10 cellular contexts compared by ENCODE assay signal in the genomic region with DNA sequence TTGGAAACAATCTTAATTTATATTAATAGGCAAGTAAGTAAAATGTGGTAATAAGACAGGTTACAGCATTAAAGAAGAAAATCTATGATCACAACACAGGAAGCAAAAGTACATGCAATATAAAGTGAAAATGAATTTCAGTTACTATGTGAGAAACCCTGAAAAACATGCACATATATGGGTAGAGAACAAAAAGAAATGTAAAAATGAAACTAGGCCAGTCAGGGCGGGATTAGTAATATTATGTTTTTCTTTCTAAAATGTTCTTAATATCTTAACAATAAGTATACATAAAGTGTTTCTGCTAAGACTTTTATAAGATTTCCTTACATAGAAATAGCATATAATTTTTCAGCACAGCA. TPM values are rescaled to one million over a fixed set of nuclear protein-coding genes. Genes with fewer than 3 reads are reported as not detected.
A peak's percentile ranks its signal among the peaks of the same experiment; 100 is the strongest.
DNase-seq lines count a peak whose midpoint lies in the region; ATAC-seq and TF ChIP-seq lines count a peak whose summit lies in the region.
"Had no signal": no experiment of that assay in that cellular context is flagged by ENCODE, and none has a peak within 500 bp of the region (broad histone marks: within the 10 kb centered on the region; RNA-seq: fewer than 3 reads in every experiment).

No MANE protein-coding gene starts in this region.

- H3K9me3 ChIP-seq in skeletal muscle satellite cell (replicated peaks; ENCODE audit: low read length) (no peaks in the 10 kb centered on the region), heart left ventricle (peaks cover 0 to 6% (median 0%) of the 10 kb centered on the region in 12 donors)

- TF ChIP-seq POLR2A in heart left ventricle (IDR thresholded peaks at IDR 0.05): no peak

- CTCF ChIA-PET in activated CD4-positive, alpha-beta memory T cell treated with anti-CD3 and anti-CD28 coated beads for 36 hours (lab: Charles Lee): interaction anchor here (1.2 to 1.4 kb wide), 4 partner anchors 8 to 19 kb away, joined by 3 to 5 read pairs (median 4); a partner anchor contains a TSS
- CTCF ChIA-PET in RWPE1 (lab: Yijun Ruan, JAX): no interaction called here

- H3K27me3 Mint-ChIP-seq in activated CD4-positive, alpha-beta memory T cell treated with anti-CD3 and anti-CD28 coated beads for 36 hours: no peaks in the 10 kb centered on the region

- H3K4me1 ChIP-seq in skeletal muscle satellite cell (ENCODE audit: control insufficient read depth, insufficient read depth, low read length) (peaks cover 60% of the 10 kb centered on the region), heart left ventricle (peaks cover 0 to 87% (median 22%) of the 10 kb centered on the region in 12 donors)

- POLR2A ChIA-PET in activated CD4-positive, alpha-beta memory T cell treated with anti-CD3 and anti-CD28 coated beads for 36 hours (lab: Charles Lee): interaction anchor here (1.5 to 2.2 kb wide), 3 partner anchors 15 to 288 kb away, joined by 4 to 12 read pairs (median 7); a partner anchor contains a TSS
- POLR2A ChIA-PET in RWPE1 (lab: Yijun Ruan, JAX; ENCODE audit: low non-redundant PET): interaction anchor here (0.6 kb wide), 1 partner anchor 257 kb away, joined by 4 read pairs; no protein-coding TSS in a partner anchor

- H3K4me1 Mint-ChIP-seq in activated CD4-positive, alpha-beta memory T cell treated with anti-CD3 and anti-CD28 coated beads for 36 hours (ENCODE audit: low read depth): peaks cover 80% of the 10 kb centered on the region

- peaks cover 37% of the 10 kb centered on the region for H3K36me3 Mint-ChIP-seq in activated CD4-positive, alpha-beta memory T cell treated with anti-CD3 and anti-CD28 coated beads for 36 hours

- no peaks in the 10 kb centered on the region for H3K27me3 ChIP-seq in skeletal muscle satellite cell (ENCODE audit: control insufficient read depth, insufficient read depth, low read length)
- no peaks in the 10 kb centered on the region for H3K27me3 ChIP-seq in heart left ventricle

- peak overlapping the region; percentile 96 for H3K27ac Mint-ChIP-seq in activated CD4-positive, alpha-beta memory T cell treated with anti-CD3 and anti-CD28 coated beads for 36 hours

- peak overlapping the region; percentile 63 for H3K4me2 ChIP-seq in skeletal muscle satellite cell (ENCODE audit: low read length)

- WGBS in heart left ventricle, 4 donors: 92 to 97% (median 95%) methylated on average over 1 of the region's 1 CpG

- peaks cover 21% of the 10 kb centered on the region for H3K9me3 Mint-ChIP-seq in activated CD4-positive, alpha-beta memory T cell treated with anti-CD3 and anti-CD28 coated beads for 36 hours

- no peak for TF ChIP-seq CTCF in heart left ventricle (IDR thresholded peaks at IDR 0.05)
- no peak for TF ChIP-seq CTCF in RWPE1 (conservative IDR thresholded peaks at IDR 0.05; ENCODE audit: low read depth)

- peak overlapping the region; percentile 59 for H3K4me3 Mint-ChIP-seq in activated CD4-positive, alpha-beta memory T cell treated with anti-CD3 and anti-CD28 coated beads for 36 hours

- DNase-seq in NOMO-1 treated with DMSO at 0.1 percent for 48 hours (lab: John Stamatoyannopoulos, UW; ENCODE audit: unreplicated experiment) (peak; percentile 54), NOMO-1 treated with dmso at 0.1 percent for 144 hours (lab: John Stamatoyannopoulos, UW; ENCODE audit: unreplicated experiment) (no peak), NCI-H1048 (lab: John Stamatoyannopoulos, UW) (no peak), heart left ventricle (no peak), RWPE1 (ENCODE audit: low spot score) (no peak)
- no peak for DNase-seq in activated CD4-positive, alpha-beta memory T cell treated with anti-CD3 and anti-CD28 coated beads for 36 hours

- H3K4me3 ChIP-seq in skeletal muscle satellite cell (ENCODE audit: low read length): peak overlapping the region; percentile 32
- peak overlapping the region in 1 of 12 donors; percentile 23 for H3K4me3 ChIP-seq in heart left ventricle

- intact Hi-C loops in activated CD4-positive, alpha-beta memory T cell treated with anti-CD3 and anti-CD28 coated beads for 36 hours (cut with micrococcal nuclease): loop anchor here (1.0 kb wide), 5 partner anchors 14 to 268 kb away; no protein-coding TSS in a partner anchor
- intact Hi-C loops in heart left ventricle (cut with DNase I): no loop called here

- ATAC-seq in HG02763 (IDR thresholded peaks at IDR 0.05; ENCODE audit: unreplicated experiment) (peak; percentile 37), heart left ventricle (no peak)

- H3K27ac ChIP-seq in heart left ventricle (peak overlapping the region in 3 of 12 donors; percentile 28 to 81 (median 69)), RWPE1 (no peak overlapping the region)
- H3K27ac ChIP-seq: 22Rv1, VCaP had no signal

- peaks cover 50% of the 10 kb centered on the region for H3K36me3 ChIP-seq in skeletal muscle satellite cell (ENCODE audit: insufficient read depth, low read length)
- no peaks in the 10 kb centered on the region for H3K36me3 ChIP-seq in heart left ventricle

- H3K9ac ChIP-seq in skeletal muscle satellite cell (ENCODE audit: low read depth, low read length): peak overlapping the region; percentile 49

RNA-seq across cellular contexts. Expression of a gene that starts 15.6 kb away (rescaled TPM):
- total RNA-seq in activated CD4-positive, alpha-beta memory T cell treated with anti-CD3 and anti-CD28 coated beads for 36 hours: 1 to 10 TPM; 8.8 to 8.9 TPM
- total RNA-seq in skeletal muscle satellite cell (2012; rRNA removed): 23.6 and 28.6 TPM in 2 replicates
- 1 to 10 TPM; 2.8 to 7.1 (median 4.4) TPM for total RNA-seq in heart left ventricle
- 1 to 10 TPM; 2.2 to 2.7 TPM for polyA plus RNA-seq in heart left ventricle
